Comparison of ENCODE assay signal across 23 cellular contexts in the genomic region with DNA sequence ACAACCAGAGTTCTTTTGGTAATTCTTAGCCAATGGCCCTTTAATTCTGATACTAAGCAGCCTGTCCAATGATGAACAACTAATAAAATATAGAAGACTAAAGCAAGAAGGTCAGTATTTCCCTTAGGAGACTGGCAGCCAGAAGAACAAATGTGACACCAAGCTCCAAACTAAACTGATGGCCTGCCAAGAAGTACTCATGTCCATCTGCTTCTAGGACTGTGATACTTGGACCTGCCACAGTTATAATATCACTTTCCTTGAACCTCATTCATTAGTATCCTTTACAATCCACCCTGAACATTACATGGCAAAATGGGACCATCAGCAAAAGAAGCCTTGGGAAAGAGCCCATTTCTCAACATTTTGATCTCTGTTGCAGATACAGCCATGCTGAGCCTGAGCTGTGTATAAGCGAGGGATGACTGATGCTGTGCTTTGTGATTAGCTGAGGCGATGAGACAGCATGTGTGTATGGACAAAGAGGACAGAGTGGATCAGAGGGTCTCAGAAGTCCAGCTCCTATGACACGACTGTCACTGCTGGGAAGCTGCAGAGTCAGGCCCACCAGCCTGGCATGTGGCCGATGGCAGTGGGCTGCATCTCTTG.
DNase-seq lines count a peak whose midpoint lies in the region; ATAC-seq, FAIRE-seq and TF ChIP-seq lines count a peak whose summit lies in the region.
"Had no signal": no experiment of that assay in that cellular context is flagged by ENCODE, and none has a peak within 500 bp of the region (broad histone marks: within the 10 kb centered on the region; RNA-seq: fewer than 3 reads in every experiment).

No MANE protein-coding gene starts in this region.

- DNase-seq in right cardiac atrium: no peak
- no peak for DNase-seq in Right ventricle myocardium inferior (ENCODE audit: missing footprints)
- no peak for DNase-seq in sciatic nerve (ENCODE audit: low spot score)
- no peak for DNase-seq in MCF 10A (ENCODE audit: unreplicated experiment)
- no peak for DNase-seq in spleen
- no peak for DNase-seq in NCI-H1417 (lab: John Stamatoyannopoulos, UW)
- no peak for DNase-seq in pancreas
- DNase-seq: 8988T; ACHN; BE2C; CD8-positive, alpha-beta memory T cell; KBM-7; MM.1S; NCI-H1694; NCI-H2029 treated with DMSO at 0.1 percent for 48 hours; NCI-H510A; NCI-H69; Peyer's patch; SIG-M5 had no signal

- H3K9me3 ChIP-seq in right cardiac atrium (ENCODE audit: control insufficient read depth, low read length): no peaks in the 10 kb centered on the region
- H3K9me3 ChIP-seq in spleen: no peaks in the 10 kb centered on the region
- H3K9me3 ChIP-seq in pancreas: no peaks in the 10 kb centered on the region
- H3K9me3 ChIP-seq: BE2C, Peyer's patch had no signal

- H3K4me3 Mint-ChIP-seq in MCF 10A (ENCODE audit: unreplicated experiment): no peak overlapping the region
- H3K4me3 Mint-ChIP-seq: CD14-positive monocyte; CD8-positive, alpha-beta memory T cell had no signal

- peaks cover 3% of the 10 kb centered on the region for H3K4me1 ChIP-seq in right cardiac atrium (ENCODE audit: control insufficient read depth, insufficient read depth, low read length)
- H3K4me1 ChIP-seq in spleen: peaks cover 0 to 23% (median 9%) of the 10 kb centered on the region in 6 donors
- H3K4me1 ChIP-seq in pancreas: no peaks in the 10 kb centered on the region

- H3K9me3 Mint-ChIP-seq in MCF 10A (ENCODE audit: unreplicated experiment): no peaks in the 10 kb centered on the region
- H3K9me3 Mint-ChIP-seq: CD14-positive monocyte; CD8-positive, alpha-beta memory T cell had no signal

- peaks cover 6% of the 10 kb centered on the region for H3K36me3 Mint-ChIP-seq in MCF 10A (ENCODE audit: insufficient read depth, unreplicated experiment)

- peak; percentile 17 to 65 for ATAC-seq in right cardiac atrium
- no peak for ATAC-seq in Right ventricle myocardium inferior
- peak; percentile 55 for ATAC-seq in sciatic nerve
- no peak for ATAC-seq in pancreas

- FAIRE-seq in pancreas (lab: Jason Lieb, UNC): no peak
- FAIRE-seq: GM18507 had no signal

- no peaks in the 10 kb centered on the region for H3K27me3 ChIP-seq in right cardiac atrium (ENCODE audit: control insufficient read depth, insufficient read depth)
- H3K27me3 ChIP-seq in spleen (replicated peaks in 1 of 7): no peaks in the 10 kb centered on the region
- H3K27me3 ChIP-seq in pancreas: no peaks in the 10 kb centered on the region
- H3K27me3 ChIP-seq: BE2C, Peyer's patch had no signal

- WGBS in right cardiac atrium: 87% methylated on average over 4 of the region's 4 CpGs
- whole genome bisulfite sequencing in spleen, 5 donors: 92 to 99% (median 97%) methylated on average over 4 of the region's 4 CpGs
- WGBS in pancreas, 2 donors: 93 to 94% methylated on average over 4 of the region's 4 CpGs

- BruUV-seq in MCF 10A (replicated peaks; lab: Mats Ljungman, UMichigan): no TSS peak

- no peaks in the 10 kb centered on the region for H3K27me3 Mint-ChIP-seq in MCF 10A (ENCODE audit: insufficient read depth, unreplicated experiment)

- H3K36me3 ChIP-seq in spleen (peaks cover 0 to 23% (median 0%) of the 10 kb centered on the region in 6 donors), pancreas (no peaks in the 10 kb centered on the region)
- H3K36me3 ChIP-seq: BE2C, Peyer's patch had no signal

- H3K4me1 Mint-ChIP-seq in MCF 10A (ENCODE audit: insufficient read depth, unreplicated experiment): peaks cover 11% of the 10 kb centered on the region
- H3K4me1 Mint-ChIP-seq: CD8-positive, alpha-beta memory T cell had no signal

- CTCF ChIA-PET in MCF 10A (lab: Yijun Ruan, JAX): interaction anchor here (0.5 to 7.4 kb wide), 16 partner anchors 10 to 203 kb away, joined by 3 to 154 read pairs (median 4); a partner anchor contains a TSS

- TF ChIP-seq CTCF in MCF 10A (IDR thresholded peaks at IDR 0.05; ENCODE audit: unreplicated experiment) (no peak), spleen (IDR thresholded peaks at IDR 0.05 in 8 of 11, conservative IDR thresholded peaks at IDR 0.05 in 3 of 11) (no peak), pancreas (IDR thresholded peaks at IDR 0.05) (no peak)

- intact Hi-C loops in right cardiac atrium (cut with DNase I) (loop anchor here in 3 of 4 donors (2.0 to 10.0 kb wide), 3 partner anchors 69 to 193 kb away; no protein-coding TSS in a partner anchor), Right ventricle myocardium inferior (cut with DNase I) (loop anchor here (1.0 kb wide), 1 partner anchor 74 kb away; no protein-coding TSS in a partner anchor), sciatic nerve (cut with DNase I) (no loop called here), MCF 10A (cut with micrococcal nuclease) (loop anchor here (5.0 to 10.0 kb wide), 2 partner anchors 113 to 196 kb away; no protein-coding TSS in a partner anchor), spleen (cut with DNase I; ENCODE audit: low total_unique reads) (loop anchor here (2.0 kb wide), 1 partner anchor 75 kb away; no protein-coding TSS in a partner anchor), pancreas (cut with DNase I) (loop anchor here in 1 of 3 donors (5.0 kb wide), 1 partner anchor 69 kb away; no protein-coding TSS in a partner anchor)

- TF ChIP-seq POLR2A in spleen (IDR thresholded peaks at IDR 0.05): no peak

- H3K4me3 ChIP-seq in right cardiac atrium (ENCODE audit: low read length) (no peak overlapping the region), spleen (no peak overlapping the region), pancreas (no peak overlapping the region)
- H3K4me3 ChIP-seq: Peyer's patch, SK-N-MC had no signal

- POLR2A ChIA-PET in MCF 10A (lab: Yijun Ruan, JAX): interaction anchor here (0.8 to 1.8 kb wide), 4 partner anchors 10 to 199 kb away, joined by 3 to 30 read pairs (median 5); a partner anchor contains a TSS

- no peak overlapping the region for H3K27ac Mint-ChIP-seq in MCF 10A (ENCODE audit: low read depth, unreplicated experiment)
- H3K27ac Mint-ChIP-seq: CD14-positive monocyte; CD8-positive, alpha-beta memory T cell had no signal

- H3K27ac ChIP-seq in right cardiac atrium (ENCODE audit: low read length): no peak overlapping the region
- H3K27ac ChIP-seq in cingulate gyrus (ENCODE audit: low read depth, low read length): peak overlapping the region; percentile 43
- H3K27ac ChIP-seq in spleen: no peak overlapping the region
- H3K27ac ChIP-seq in pancreas: no peak overlapping the region
- H3K27ac ChIP-seq: Peyer's patch, SK-N-MC had no signal

Comparison
In these comparisons a context has a peak if more than half of its experiments do, and no peak if none do; other contexts are left out.
1. ATAC-seq: peak in right cardiac atrium (2 of 2) and sciatic nerve (single experiment); none in Right ventricle myocardium inferior (single experiment) and pancreas (0 of 4).